8 cellular contexts compared by ENCODE assay signal in the genomic region with DNA sequence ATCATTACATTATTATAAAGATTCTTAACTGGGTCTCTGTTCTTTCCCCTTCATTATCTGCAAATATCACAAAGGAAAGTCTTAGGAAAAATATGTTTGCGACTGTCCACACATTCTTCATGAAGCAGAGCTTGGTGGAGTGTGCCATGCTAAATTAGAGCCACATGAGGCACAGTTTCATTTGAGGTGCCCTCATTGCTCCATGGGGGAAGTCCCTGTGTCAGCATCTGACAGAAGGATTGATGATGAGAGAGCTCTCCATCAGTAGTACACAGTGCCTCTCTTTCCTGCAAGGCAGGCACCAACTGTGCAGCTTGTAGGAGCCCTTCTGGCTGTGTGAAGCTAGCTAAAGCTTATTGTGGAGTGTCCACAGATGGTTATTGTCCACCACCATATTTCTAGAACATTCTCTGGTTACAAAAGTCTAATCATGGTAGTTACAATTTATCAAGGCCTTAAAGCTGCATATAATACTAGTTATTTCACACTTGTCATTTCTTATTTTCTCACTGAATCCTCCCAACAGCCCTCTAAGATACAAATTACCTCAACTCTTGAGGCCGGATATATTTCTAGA.
DNase-seq lines count a peak whose midpoint lies in the region; ATAC-seq lines count a peak whose summit lies in the region.

No MANE protein-coding gene starts in this region.

- H3K9me3 Mint-ChIP-seq in activated T-cell treated with anti-CD3 and anti-CD28 coated beads, Interleukin-2, amount 50 U/mL, for 24 hours, result no peaks in the 10 kb centered on the region
- no peaks in the 10 kb centered on the region for H3K9me3 Mint-ChIP-seq in T-helper 1 cell treated with Interleukin-12 subunit alpha and Interleukin-12 subunit beta and Interleukin-4 antibody, amounts not matched to agents 30 μg/mL and 1 μg/mL, for 36 hours

- peak overlapping the region; percentile 19 for H3K4me3 Mint-ChIP-seq in activated T-cell treated with anti-CD3 and anti-CD28 coated beads, Interleukin-2, amount 50 U/mL, for 24 hours
- H3K4me3 Mint-ChIP-seq in T-helper 1 cell treated with Interleukin-12 subunit alpha and Interleukin-12 subunit beta and Interleukin-4 antibody, amounts not matched to agents 30 μg/mL and 1 μg/mL, for 36 hours, result peak overlapping the region; percentile 38

- peak overlapping the region; percentile 80 for H3K27ac Mint-ChIP-seq in activated T-cell treated with anti-CD3 and anti-CD28 coated beads, Interleukin-2, amount 50 U/mL, for 24 hours
- peak overlapping the region; percentile 96 for H3K27ac Mint-ChIP-seq in T-helper 1 cell treated with Interleukin-12 subunit alpha and Interleukin-12 subunit beta and Interleukin-4 antibody, amounts not matched to agents 30 μg/mL and 1 μg/mL, for 36 hours

- H3K27me3 Mint-ChIP-seq in activated T-cell treated with anti-CD3 and anti-CD28 coated beads, Interleukin-2, amount 50 U/mL, for 24 hours, result no peaks in the 10 kb centered on the region
- H3K27me3 Mint-ChIP-seq in T-helper 1 cell treated with Interleukin-12 subunit alpha and Interleukin-12 subunit beta and Interleukin-4 antibody, amounts not matched to agents 30 μg/mL and 1 μg/mL, for 36 hours (ENCODE audit: low read depth), result no peaks in the 10 kb centered on the region

- ATAC-seq in HG02981 (IDR thresholded peaks at IDR 0.05; ENCODE audit: unreplicated experiment), result peak; percentile 52

- peaks cover 3% of the 10 kb centered on the region for H3K36me3 Mint-ChIP-seq in activated T-cell treated with anti-CD3 and anti-CD28 coated beads, Interleukin-2, amount 50 U/mL, for 24 hours (ENCODE audit: low read depth)
- peaks cover 29% of the 10 kb centered on the region for H3K36me3 Mint-ChIP-seq in T-helper 1 cell treated with Interleukin-12 subunit alpha and Interleukin-12 subunit beta and Interleukin-4 antibody, amounts not matched to agents 30 μg/mL and 1 μg/mL, for 36 hours (ENCODE audit: low read depth)

- H3K4me1 Mint-ChIP-seq in activated T-cell treated with anti-CD3 and anti-CD28 coated beads, Interleukin-2, amount 50 U/mL, for 24 hours (ENCODE audit: low read depth), result peaks cover 54% of the 10 kb centered on the region
- peaks cover 61% of the 10 kb centered on the region for H3K4me1 Mint-ChIP-seq in T-helper 1 cell treated with Interleukin-12 subunit alpha and Interleukin-12 subunit beta and Interleukin-4 antibody, amounts not matched to agents 30 μg/mL and 1 μg/mL, for 36 hours (ENCODE audit: low read depth)

- DNase-seq in activated T-cell treated with anti-CD3 and anti-CD28 coated beads, Interleukin-2, amount 50 U/mL, for 24 hours, result no peak
- no peak for DNase-seq in activated T-cell treated with anti-CD3 and anti-CD28 coated beads, Interleukin-2, amount 50 U/mL, for 1 hour
- peak; percentile 41 to 52 for DNase-seq in lung microvascular endothelial cell (ENCODE audit: low read depth in 2 of 2)
- no peak for DNase-seq in activated CD8-positive, alpha-beta memory T cell treated with anti-CD3 and anti-CD28 coated beads for 24 hours
- no peak for DNase-seq in AG08395 (ENCODE audit: low spot score)
- DNase-seq in dedifferentiated amniotic fluid mesenchymal stem cell (ENCODE audit: extremely low spot score), result no peak

Comparison
In these comparisons a context has a peak if more than half of its experiments do, and no peak if none do; other contexts are left out.
1. DNase-seq: peak in lung microvascular endothelial cell (2 of 2); none in activated T-cell treated with anti-CD3 and anti-CD28 coated beads, Interleukin-2, amount 50 U/mL, for 24 hours (single experiment), activated T-cell treated with anti-CD3 and anti-CD28 coated beads, Interleukin-2, amount 50 U/mL, for 1 hour (single experiment), activated CD8-positive, alpha-beta memory T cell treated with anti-CD3 and anti-CD28 coated beads for 24 hours (single experiment), AG08395 (single experiment) and dedifferentiated amniotic fluid mesenchymal stem cell (single experiment).